In the genomic region with DNA sequence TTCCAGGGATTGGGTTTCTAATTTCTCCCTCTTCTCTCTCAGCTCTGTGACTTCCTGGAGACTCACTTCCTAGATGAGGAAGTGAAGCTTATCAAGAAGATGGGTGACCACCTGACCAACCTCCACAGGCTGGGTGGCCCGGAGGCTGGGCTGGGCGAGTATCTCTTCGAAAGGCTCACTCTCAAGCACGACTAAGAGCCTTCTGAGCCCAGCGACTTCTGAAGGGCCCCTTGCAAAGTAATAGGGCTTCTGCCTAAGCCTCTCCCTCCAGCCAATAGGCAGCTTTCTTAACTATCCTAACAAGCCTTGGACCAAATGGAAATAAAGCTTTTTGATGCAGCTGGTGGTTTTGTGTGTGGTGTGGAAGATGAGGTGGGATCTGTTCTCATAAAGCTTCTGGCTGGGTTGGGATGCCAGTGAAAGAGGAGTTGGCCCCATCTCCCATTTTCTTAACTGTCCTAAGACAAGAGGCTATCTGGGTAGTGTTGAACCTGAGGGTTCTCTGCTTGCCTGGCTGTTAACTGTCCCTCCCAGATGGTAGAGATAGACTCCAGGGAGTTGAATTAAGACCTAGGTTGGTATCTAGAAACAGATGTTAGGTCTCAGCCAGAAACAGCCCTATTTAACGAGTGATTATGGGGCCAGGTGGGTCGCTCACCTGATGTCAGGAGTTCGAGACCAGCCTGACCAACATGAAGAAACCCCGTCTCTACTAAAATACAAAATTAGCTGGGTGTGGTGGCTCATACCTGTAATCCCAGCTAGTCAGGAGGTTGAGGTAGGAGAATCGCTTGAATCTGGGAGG, we compare ENCODE assay signal across 8 cellular contexts. TPM values are rescaled to one million over a fixed set of nuclear protein-coding genes. Genes with fewer than 3 reads are reported as not detected.
DNase-seq lines count a peak whose midpoint lies in the region; ATAC-seq and TF ChIP-seq lines count a peak whose summit lies in the region.

No MANE protein-coding gene starts in this region.

- no peaks in the 10 kb centered on the region for H3K27me3 Mint-ChIP-seq in activated naive CD8-positive, alpha-beta T cell treated with anti-CD3 and anti-CD28 coated beads, Interleukin-2, amount 50 U/mL, for 24 hours

- H3K27me3 ChIP-seq in HUES48 (ENCODE audit: control insufficient read depth, insufficient read depth, low read length) (no peaks in the 10 kb centered on the region), right lobe of liver (no peaks in the 10 kb centered on the region), transverse colon (no peaks in the 10 kb centered on the region)

- CTCF ChIA-PET in GM10248 (lab: Yijun Ruan, JAX) = interaction anchor here (1.1 to 3.1 kb wide), 7 partner anchors 11 to 179 kb away, joined by 3 to 27 read pairs (median 4); partner anchors contain the start of genes GYS1, HSD17B14 and RUVBL2

- H3K4me1 ChIP-seq in HUES48 (ENCODE audit: control insufficient read depth, insufficient read depth, low read length) (peaks cover 19% of the 10 kb centered on the region), right lobe of liver (peaks cover 0 to 16% (median 0%) of the 10 kb centered on the region in 4 donors), transverse colon (peaks cover 30 to 52% (median 49%) of the 10 kb centered on the region in 4 donors)

- in situ Hi-C loops in transverse colon (cut with MboI; ENCODE audit: low pct_ligation_motif_present in 1 of 4, low pct_unique_long_range_greater_than_20kb in 1 of 4, low sequenced_read_pairs in 3 of 4) = loop anchor here in 1 of 4 donors (25.0 kb wide), 1 partner anchor 104 kb away; the partner anchor contains the start of genes PLEKHA4 and PPP1R15A

- H3K36me3 ChIP-seq in HUES48 (ENCODE audit: control insufficient read depth, insufficient read depth, low read length) = peaks cover 38% of the 10 kb centered on the region
- H3K36me3 ChIP-seq in right lobe of liver = peaks cover 0 to 26% (median 1%) of the 10 kb centered on the region in 4 donors
- peaks cover 0 to 17% (median 3%) of the 10 kb centered on the region in 4 donors for H3K36me3 ChIP-seq in transverse colon

- peaks cover 37% of the 10 kb centered on the region for H3K36me3 Mint-ChIP-seq in activated naive CD8-positive, alpha-beta T cell treated with anti-CD3 and anti-CD28 coated beads, Interleukin-2, amount 50 U/mL, for 24 hours (ENCODE audit: low read depth)

- no peak for TF ChIP-seq CTCF in AG10803 (conservative IDR thresholded peaks at IDR 0.05; ENCODE audit: low read length)
- no peak for TF ChIP-seq CTCF in right lobe of liver (IDR thresholded peaks at IDR 0.05)
- TF ChIP-seq CTCF in transverse colon (IDR thresholded peaks at IDR 0.05) = no peak
- no peak for TF ChIP-seq CTCF in GM10248 (IDR thresholded peaks at IDR 0.05; ENCODE audit: control extremely low read depth, extremely low read depth, low read depth, missing control alignments)

- H3K9me3 Mint-ChIP-seq in activated naive CD8-positive, alpha-beta T cell treated with anti-CD3 and anti-CD28 coated beads, Interleukin-2, amount 50 U/mL, for 24 hours = no peaks in the 10 kb centered on the region

- intact Hi-C loops in right lobe of liver (cut with DNase I) = loop anchor here in 1 of 2 donors (10.0 kb wide), 1 partner anchor 62 kb away; the partner anchor contains the start of gene NUCB1
- intact Hi-C loops in transverse colon (cut with DNase I; ENCODE audit: low total_unique reads) = loop anchor here (10.0 kb wide), 2 partner anchors 62 to 92 kb away; partner anchors contain the start of genes NUCB1 and PPP1R15A

- TF ChIP-seq POLR2A in right lobe of liver (IDR thresholded peaks at IDR 0.05) (peak; percentile 16), transverse colon (IDR thresholded peaks at IDR 0.05) (peak; percentile 4)

- H3K4me3 Mint-ChIP-seq in activated naive CD8-positive, alpha-beta T cell treated with anti-CD3 and anti-CD28 coated beads, Interleukin-2, amount 50 U/mL, for 24 hours = peak overlapping the region; percentile 97

- peak overlapping the region; percentile 100 for H3K4me3 ChIP-seq in AG10803 (ENCODE audit: low read length)
- H3K4me3 ChIP-seq in HUES48 (ENCODE audit: low read depth, low read length) = peak overlapping the region; percentile 95
- peak overlapping the region; percentile 84 to 97 (median 87) for H3K4me3 ChIP-seq in right lobe of liver
- peak overlapping the region; percentile 81 to 99 (median 86) for H3K4me3 ChIP-seq in transverse colon

- no peak for ATAC-seq in activated naive CD8-positive, alpha-beta T cell treated with anti-CD3 and anti-CD28 coated beads, Interleukin-2, amount 50 U/mL, for 24 hours
- ATAC-seq in right lobe of liver (peak in 1 of 4 donors; percentile 0), GM18909 (IDR thresholded peaks at IDR 0.05; ENCODE audit: poor library complexity, unreplicated experiment) (no peak)

- no peak for DNase-seq in AG10803 (ENCODE audit: low read depth)
- no peak for DNase-seq in activated naive CD8-positive, alpha-beta T cell treated with anti-CD3 and anti-CD28 coated beads, Interleukin-2, amount 50 U/mL, for 24 hours
- DNase-seq in right lobe of liver = peak in 1 of 3 donors; percentile 50
- no peak for DNase-seq in transverse colon
- DNase-seq in GM10248 (ENCODE audit: extremely low spot score) = no peak
- no peak for DNase-seq in iPS-NIHi7 (ENCODE audit: extremely low spot score)

- peaks cover 59% of the 10 kb centered on the region for H3K4me1 Mint-ChIP-seq in activated naive CD8-positive, alpha-beta T cell treated with anti-CD3 and anti-CD28 coated beads, Interleukin-2, amount 50 U/mL, for 24 hours

- POLR2A ChIA-PET in GM10248 (lab: Yijun Ruan, JAX) = interaction anchor here (0.8 to 3.8 kb wide), 16 partner anchors 10 to 492 kb away, joined by 3 to 67 read pairs (median 10); partner anchors contain the start of genes BAX, GYS1, PPP1R15A and RUVBL2

- H3K9ac ChIP-seq in HUES48 (ENCODE audit: low read depth, low read length) = 0 out of 2 replicates have a peak overlapping the region, but pooled peaks have one; percentile 90

- no peak for TF ChIP-seq EP300 in transverse colon (IDR thresholded peaks at IDR 0.05; ENCODE audit: low read depth)

- H3K9me3 ChIP-seq in HUES48 (ENCODE audit: control insufficient read depth, insufficient read depth, low read length) = no peaks in the 10 kb centered on the region
- no peaks in the 10 kb centered on the region for H3K9me3 ChIP-seq in right lobe of liver
- H3K9me3 ChIP-seq in transverse colon = no peaks in the 10 kb centered on the region

- H3K27ac Mint-ChIP-seq in activated naive CD8-positive, alpha-beta T cell treated with anti-CD3 and anti-CD28 coated beads, Interleukin-2, amount 50 U/mL, for 24 hours = peak overlapping the region; percentile 98

- WGBS in right lobe of liver (ENCODE audit: insufficient coverage, low coverage, low lambda C conversion rate, missing lambda C conversion rate) = 20% methylated on average over 5 of the region's 10 CpGs
- WGBS in transverse colon (ENCODE audit: low coverage in 1 of 2), 2 donors = 64 to 80% methylated on average over 8 to 10 of the region's 10 CpGs

- peak overlapping the region; percentile 87 for H3K27ac ChIP-seq in HUES48 (ENCODE audit: low read depth, low read length)
- peak overlapping the region; percentile 93 to 99 (median 97) for H3K27ac ChIP-seq in right lobe of liver
- H3K27ac ChIP-seq in transverse colon = peak overlapping the region; percentile 94 to 97 (median 96)

RNA-seq across cellular contexts. Expression of gene FTL, which starts 1.6 kb away (rescaled TPM):
- total RNA-seq in right lobe of liver (over 10,000 TPM in 3 of 6 experiments, 1,000 to 10,000 TPM in 3; 5,005 to 19,229 (median 10,447) TPM), transverse colon (1,000 to 10,000 TPM; 3,057 to 3,935 (median 3,837) TPM)

RNA-seq across cellular contexts. Expression of gene BAX, which starts 12.1 kb away (rescaled TPM):
- total RNA-seq in right lobe of liver (10 to 100 TPM; 15.9 to 54.1 (median 30.8) TPM), transverse colon (100 to 1,000 TPM in 2 of 4 donors, 10 to 100 TPM in 2; 74.5 to 152 (median 112) TPM)

RNA-seq across cellular contexts. Expression of gene GYS1, which starts 26.4 kb away (rescaled TPM):
- 10 to 100 TPM in 2 of 6 experiments, 1 to 10 TPM in 4; 4.7 to 12.5 (median 8.9) TPM for total RNA-seq in right lobe of liver
- 100 to 1,000 TPM in 1 of 4 donors, 10 to 100 TPM in 3; 31.8 to 107 (median 40.9) TPM for total RNA-seq in transverse colon

RNA-seq across cellular contexts. Expression of gene RUVBL2, which starts 26.9 kb away (rescaled TPM):
- total RNA-seq in right lobe of liver = 10 to 100 TPM; 22.8 to 66.7 (median 32.3) TPM
- total RNA-seq in transverse colon = 10 to 100 TPM; 48.6 to 66.9 (median 59.4) TPM

RNA-seq across cellular contexts. Expression of gene DHDH, which starts 33.2 kb away (rescaled TPM):
- total RNA-seq in right lobe of liver (under 1 TPM in 1 of 6 experiments, not detected in 5; 0.29 TPM), transverse colon (1 to 10 TPM in 2 of 4 donors, not detected in 2; 3.4 to 4.9 TPM)
